8 cellular contexts compared by ENCODE assay signal in the genomic region with DNA sequence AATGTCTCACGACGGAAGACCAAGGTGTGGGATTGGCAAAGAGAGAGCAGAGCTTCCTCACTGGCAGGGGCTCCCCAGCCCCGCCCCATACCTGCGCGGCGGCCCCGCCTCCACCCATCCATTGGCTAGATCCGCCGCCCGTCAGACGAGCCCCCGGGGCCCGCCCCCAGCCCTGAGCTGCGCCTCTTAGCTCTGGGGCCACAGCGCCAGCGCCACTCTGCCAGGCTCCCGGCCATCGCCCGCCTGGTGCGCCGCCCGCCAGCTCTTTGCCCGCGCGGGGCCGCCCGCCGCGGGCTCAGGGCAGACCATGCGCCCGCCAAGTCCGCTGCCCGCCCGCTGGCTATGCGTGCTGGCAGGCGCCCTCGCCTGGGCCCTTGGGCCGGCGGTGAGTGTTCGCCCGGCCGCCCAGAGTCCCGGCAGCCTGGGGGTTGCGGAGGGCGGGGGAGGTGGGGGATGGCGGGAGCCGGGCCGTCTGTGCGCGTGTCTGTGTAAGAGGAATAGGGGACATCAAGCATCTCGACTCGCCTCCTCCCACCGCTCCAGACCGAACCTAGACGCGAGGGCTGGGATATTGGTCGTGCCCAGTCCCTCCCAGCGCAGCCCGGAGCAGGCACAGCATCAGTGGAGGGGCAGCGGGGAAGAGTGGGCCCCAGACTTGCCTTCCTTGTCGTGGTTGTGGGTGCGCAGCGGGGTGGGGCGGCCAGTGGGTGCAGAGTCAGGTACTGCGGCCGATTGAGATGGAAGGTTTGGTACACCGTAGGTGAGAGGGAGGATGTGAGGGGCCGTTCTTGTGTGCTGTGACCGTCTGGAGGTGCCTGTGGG. TPM values are rescaled to one million over a fixed set of nuclear protein-coding genes. Genes with fewer than 3 reads are reported as not detected.
DNase-seq lines count a peak whose midpoint lies in the region; ATAC-seq and TF ChIP-seq lines count a peak whose summit lies in the region.

Gene VIPR1, plus strand, starts transcription at position 215 of the 822 bp plus-strand sequence. Its CDS starts 93 bp downstream, at position 308.

- peak within 1 kb of the TSS; percentile 46 for H3K14ac ChIP-seq in trophoblast cell (ENCODE audit: low read length)

- H3K27me3 ChIP-seq in trophoblast cell (ENCODE audit: insufficient read depth, low read length) (peaks cover 5% of the 10 kb centered on the region), tibial nerve (peaks cover 0 to 40% of the 10 kb centered on the region in 2 donors)

- ATAC-seq in GM21576 (IDR thresholded peaks at IDR 0.05; ENCODE audit: unreplicated experiment), result peak; percentile 87

- H3K4me1 Mint-ChIP-seq in activated naive CD4-positive, alpha-beta T cell treated with anti-CD3 and anti-CD28 coated beads, Interleukin-2, amount 10 ng/mL, durations not matched to agents 7 days and 5 days, result peaks cover 51% of the 10 kb centered on the region

- no CpG with 5 or more reads among the region's 69 CpGs for WGBS in trophoblast cell (ENCODE audit: extremely low coverage, insufficient coverage, insufficient read length)
- 11 to 12% methylated on average over 41 to 52 of the region's 69 CpGs for WGBS in tibial nerve, 2 donors

- no peak within 1 kb of the TSS for H3K4ac ChIP-seq in trophoblast cell (ENCODE audit: low read depth, low read length)

- no peak for TF ChIP-seq CTCF in tibial nerve (IDR thresholded peaks at IDR 0.05)

- H3K4me3 Mint-ChIP-seq in activated naive CD4-positive, alpha-beta T cell treated with anti-CD3 and anti-CD28 coated beads, Interleukin-2, amount 10 ng/mL, durations not matched to agents 7 days and 5 days, result peak within 1 kb of the TSS; percentile 85

- peak within 1 kb of the TSS; percentile 86 for H2AFZ ChIP-seq in trophoblast cell (ENCODE audit: insufficient read depth, low read length, poor library complexity)

- H3K36me3 ChIP-seq in SK-N-MC (ENCODE audit: insufficient read depth, low read length) (no peaks in the 10 kb centered on the region), trophoblast cell (ENCODE audit: control insufficient read depth in 1 of 2, insufficient read depth in 2 of 2, low read length in 2 of 2) (no peaks in the 10 kb centered on the region), tibial nerve (no peaks in the 10 kb centered on the region)

- H3K9ac ChIP-seq in SK-N-MC (ENCODE audit: insufficient read length), result no peak within 1 kb of the TSS
- no peak within 1 kb of the TSS for H3K9ac ChIP-seq in trophoblast cell (ENCODE audit: low read length)

- H4K8ac ChIP-seq in trophoblast cell (ENCODE audit: low read depth, low read length), result peak within 1 kb of the TSS; percentile 33

- no peak for TF ChIP-seq EP300 in tibial nerve (IDR thresholded peaks at IDR 0.05)

- peak within 1 kb of the TSS; percentile 23 for H4K12ac ChIP-seq in trophoblast cell (ENCODE audit: low read depth, low read length)

- no peak within 1 kb of the TSS for H3K23ac ChIP-seq in trophoblast cell (ENCODE audit: low read length)

- no peaks in the 10 kb centered on the region for H3K36me3 Mint-ChIP-seq in activated naive CD4-positive, alpha-beta T cell treated with anti-CD3 and anti-CD28 coated beads, Interleukin-2, amount 10 ng/mL, durations not matched to agents 7 days and 5 days

- TF ChIP-seq POLR2A in tibial nerve (IDR thresholded peaks at IDR 0.05), result no peak

- H3K4me1 ChIP-seq in trophoblast cell (ENCODE audit: control insufficient read depth in 1 of 2, insufficient read depth in 2 of 2, low read length in 2 of 2), result peaks cover 19 to 21% of the 10 kb centered on the region in 2 experiments
- H3K4me1 ChIP-seq in tibial nerve, result peaks cover 0 to 23% (median 12%) of the 10 kb centered on the region in 4 donors

- peak within 1 kb of the TSS; percentile 45 for H3K18ac ChIP-seq in trophoblast cell (ENCODE audit: low read length)

- H2BK120ac ChIP-seq in trophoblast cell (ENCODE audit: insufficient read depth, low read length, poor library complexity), result no peak within 1 kb of the TSS

- H3K4me3 ChIP-seq in Jurkat, Clone E6-1 (ENCODE audit: low read length), result peak within 1 kb of the TSS; percentile 23
- H3K4me3 ChIP-seq in SK-N-MC, result peak within 1 kb of the TSS; percentile 69
- peak within 1 kb of the TSS; percentile 74 for H3K4me3 ChIP-seq in trophoblast cell (ENCODE audit: low read depth, low read length)
- H3K4me3 ChIP-seq in tibial nerve, result peak within 1 kb of the TSS; percentile 28 to 60 (median 40)

- H3K9me3 ChIP-seq in SK-N-MC (ENCODE audit: low read depth, low read length) (no peaks in the 10 kb centered on the region), trophoblast cell (ENCODE audit: insufficient read depth, low read depth, low read length) (no peaks in the 10 kb centered on the region), tibial nerve (no peaks in the 10 kb centered on the region)

- H2BK5ac ChIP-seq in trophoblast cell (ENCODE audit: low read depth, low read length, poor library complexity), result no peak within 1 kb of the TSS

- H3K79me2 ChIP-seq in trophoblast cell (ENCODE audit: control insufficient read depth, insufficient read depth, low read length, poor library complexity), result no peaks in the 10 kb centered on the region

- peaks cover 50% of the 10 kb centered on the region for H3K27me3 Mint-ChIP-seq in activated naive CD4-positive, alpha-beta T cell treated with anti-CD3 and anti-CD28 coated beads, Interleukin-2, amount 10 ng/mL, durations not matched to agents 7 days and 5 days

- no peaks in the 10 kb centered on the region for H3K9me3 Mint-ChIP-seq in activated naive CD4-positive, alpha-beta T cell treated with anti-CD3 and anti-CD28 coated beads, Interleukin-2, amount 10 ng/mL, durations not matched to agents 7 days and 5 days

- peaks cover 6% of the 10 kb centered on the region for H3K79me1 ChIP-seq in trophoblast cell (ENCODE audit: low read length)

- DNase-seq in DMS53 (lab: John Stamatoyannopoulos, UW) (peak; percentile 86), SK-N-MC (ENCODE audit: low read depth, low spot score) (no peak), cardiac septum (ENCODE audit: low spot score) (peak; percentile 89), trophoblast cell (peak; percentile 73 to 83), tibial nerve (ENCODE audit: low spot score in 2 of 2) (no peak)
- DNase-seq in Jurkat, Clone E6-1 (ENCODE audit: low read depth, low spot score), result peak; percentile 28
- peak; percentile 95 for DNase-seq in activated naive CD4-positive, alpha-beta T cell treated with anti-CD3 and anti-CD28 coated beads, Interleukin-2, amount 10 ng/mL, durations not matched to agents 7 days and 5 days

- H2BK12ac ChIP-seq in trophoblast cell (ENCODE audit: low read length), result no peak within 1 kb of the TSS

- intact Hi-C loops in cardiac septum (cut with DNase I), result no loop called here

- peak within 1 kb of the TSS; percentile 81 for H3K27ac Mint-ChIP-seq in activated naive CD4-positive, alpha-beta T cell treated with anti-CD3 and anti-CD28 coated beads, Interleukin-2, amount 10 ng/mL, durations not matched to agents 7 days and 5 days

- no peak within 1 kb of the TSS for H4K91ac ChIP-seq in trophoblast cell (ENCODE audit: low read depth, low read length)

- H2AK5ac ChIP-seq in trophoblast cell (ENCODE audit: low read length), result no peak within 1 kb of the TSS

- CTCF ChIA-PET in activated naive CD4-positive, alpha-beta T cell treated with anti-CD3 and anti-CD28 coated beads, Interleukin-2, amount 10 ng/mL, durations not matched to agents 7 days and 5 days (lab: Charles Lee), result interaction anchor here (0.6 to 7.2 kb wide), 16 partner anchors 8 to 255 kb away, joined by 3 to 113 read pairs (median 5); no protein-coding TSS in a partner anchor

- H3K4me2 ChIP-seq in trophoblast cell (ENCODE audit: low read length), result peak within 1 kb of the TSS; percentile 70

- no peak within 1 kb of the TSS for H3K27ac ChIP-seq in SK-N-MC
- no peak within 1 kb of the TSS for H3K27ac ChIP-seq in trophoblast cell (ENCODE audit: low read depth, low read length)
- peak within 1 kb of the TSS in 2 of 4 donors; percentile 33 to 67 for H3K27ac ChIP-seq in tibial nerve

RNA-seq across cellular contexts. Expression of gene VIPR1, which starts in this region (rescaled TPM):
- polyA plus RNA-seq in Jurkat, Clone E6-1 (2012; ENCODE audit: insufficient read depth, insufficient read length), result 1.6 TPM
- total RNA-seq in cardiac septum (0.89 TPM), tibial nerve (10 to 100 TPM in 2 of 4 donors, 1 to 10 TPM in 2; 2.4 to 17.3 (median 10.4) TPM)
- 8.1 and 8.8 TPM in 2 replicates for polyA plus RNA-seq in trophoblast cell (2013)

Comparison
In these comparisons a context has a peak if more than half of its experiments do, and no peak if none do; other contexts are left out.
1. Peak in DNase-seq in cardiac septum; RNA of the gene not detected or under 1 TPM.
2. DNase-seq: peak in DMS53 (single experiment), Jurkat, Clone E6-1 (single experiment), activated naive CD4-positive, alpha-beta T cell treated with anti-CD3 and anti-CD28 coated beads, Interleukin-2, amount 10 ng/mL, durations not matched to agents 7 days and 5 days (single experiment) and trophoblast cell (2 of 2); none in SK-N-MC (single experiment) and tibial nerve (0 of 2).
3. H3K4me3 ChIP-seq: peak in every context shown above with its lines; median percentile 74 in trophoblast cell; 69 in SK-N-MC; 40 in tibial nerve; 23 in Jurkat, Clone E6-1.